11 cellular contexts compared by ENCODE assay signal in genomic region chr11:123188508-123189165, GRCh38. TPM values are rescaled to one million over a fixed set of nuclear protein-coding genes. Genes with fewer than 3 reads are reported as not detected.
A peak's percentile ranks its signal among the peaks of the same experiment; 100 is the strongest.
DNase-seq lines count a peak whose midpoint lies in the region; ATAC-seq and TF ChIP-seq lines count a peak whose summit lies in the region.
"Had no signal": no experiment of that assay in that cellular context is flagged by ENCODE, and none has a peak within 500 bp of the region (broad histone marks: within the 10 kb centered on the region; RNA-seq: fewer than 3 reads in every experiment).

No MANE protein-coding gene starts in this region.

- no peaks in the 10 kb centered on the region for H4K20me1 ChIP-seq in PC-9 (ENCODE audit: insufficient read depth)

- H3K4me1 ChIP-seq in A673 (ENCODE audit: insufficient read depth, low read length, poor library complexity, severe bottlenecking) (peaks cover 40% of the 10 kb centered on the region), PC-9 (replicated peaks; ENCODE audit: insufficient read depth) (peaks cover 71% of the 10 kb centered on the region), esophagus muscularis mucosa (peaks cover 4 to 99% (median 96%) of the 10 kb centered on the region in 4 donors), muscle layer of duodenum (ENCODE audit: control insufficient read depth in 1 of 2, insufficient read depth in 2 of 2, low read length in 2 of 2) (peaks cover 12 to 33% of the 10 kb centered on the region in 2 donors)

- H3K4me1 Mint-ChIP-seq in stimulated activated naive CD8-positive, alpha-beta T cell treated with anti-CD3 and anti-CD28 coated beads, Interleukin-15, amount 100 ng/mL, for 72 hours, result peaks cover 27% of the 10 kb centered on the region
- H3K4me1 Mint-ChIP-seq: memory B cell had no signal

- TF ChIP-seq EP300 in esophagus muscularis mucosa (IDR thresholded peaks at IDR 0.05), result no peak

- H3K36me3 ChIP-seq in A673 (ENCODE audit: insufficient read depth, low read length, poor library complexity, severe bottlenecking) (peaks cover 3% of the 10 kb centered on the region), PC-9 (ENCODE audit: low read depth) (no peaks in the 10 kb centered on the region), esophagus muscularis mucosa (no peaks in the 10 kb centered on the region), muscle layer of duodenum (ENCODE audit: control insufficient read depth in 1 of 2, insufficient read depth in 2 of 2, low read length in 2 of 2) (peaks cover 0 to 7% of the 10 kb centered on the region in 2 donors)

- peaks cover 32% of the 10 kb centered on the region for H3F3A ChIP-seq in PC-9 (ENCODE audit: insufficient read depth, low read depth)

- TF ChIP-seq CTCF in A673 (conservative IDR thresholded peaks at IDR 0.05; ENCODE audit: low read depth, low read length), result no peak
- no peak for TF ChIP-seq CTCF in PC-9 (conservative IDR thresholded peaks at IDR 0.05)
- TF ChIP-seq CTCF in esophagus muscularis mucosa (IDR thresholded peaks at IDR 0.05), result peak in 1 of 3 experiments; percentile 34

- ATAC-seq in stimulated activated naive CD8-positive, alpha-beta T cell treated with anti-CD3 and anti-CD28 coated beads, Interleukin-15, amount 100 ng/mL, for 72 hours, result no peak

- peak overlapping the region; percentile 48 for H3K27ac ChIP-seq in A673 (ENCODE audit: low read depth, low read length, poor library complexity, severe bottlenecking)
- H3K27ac ChIP-seq in PC-9, result peak overlapping the region; percentile 40
- H3K27ac ChIP-seq in esophagus muscularis mucosa (replicated peaks in 1 of 4), result peak overlapping the region; percentile 88 to 96 (median 92)
- H3K27ac ChIP-seq in muscle layer of duodenum (ENCODE audit: low read length), result peak overlapping the region; percentile 81

- H3K9me2 ChIP-seq in PC-9 (ENCODE audit: insufficient read depth), result no peaks in the 10 kb centered on the region

- no peak overlapping the region for H3K27ac Mint-ChIP-seq in stimulated activated naive CD8-positive, alpha-beta T cell treated with anti-CD3 and anti-CD28 coated beads, Interleukin-15, amount 100 ng/mL, for 72 hours
- H3K27ac Mint-ChIP-seq: memory B cell had no signal

- H3K4me2 ChIP-seq in PC-9, result peak overlapping the region; percentile 26

- CTCF ChIA-PET in A673 (lab: Charles Lee) (interaction anchor here (0.8 to 1.8 kb wide), 2 partner anchors 46 to 58 kb away, joined by 4 read pairs; no protein-coding TSS in a partner anchor), PC-9 (lab: Charles Lee) (no interaction called here), HEK293T (lab: Yijun Ruan, JAX) (interaction anchor here (0.6 to 1.8 kb wide), 2 partner anchors 46 to 58 kb away, joined by 3 to 8 read pairs; no protein-coding TSS in a partner anchor)

- BruUV-seq in A673 (replicated peaks; lab: Mats Ljungman, UMichigan) (TSS peak; percentile 75), PC-9 (replicated peaks; lab: Mats Ljungman, UMichigan) (no TSS peak)

- H3K27me3 ChIP-seq in A673 (replicated peaks; ENCODE audit: insufficient read depth, low read depth, low read length, poor library complexity), result no peaks in the 10 kb centered on the region
- H3K27me3 ChIP-seq in PC-9 (ENCODE audit: insufficient read depth, low read depth), result no peaks in the 10 kb centered on the region
- peaks cover 0 to 3% (median 1%) of the 10 kb centered on the region in 4 donors for H3K27me3 ChIP-seq in esophagus muscularis mucosa
- no peaks in the 10 kb centered on the region for H3K27me3 ChIP-seq in muscle layer of duodenum (ENCODE audit: low read depth, low read length)

- POLR2A ChIA-PET in A673 (lab: Charles Lee; ENCODE audit: low non-redundant PET), result interaction anchor here (0.6 kb wide), 1 partner anchor 70 kb away, joined by 3 read pairs; no protein-coding TSS in a partner anchor
- POLR2A ChIA-PET in PC-9 (lab: Charles Lee; ENCODE audit: unreplicated experiment), result no interaction called here
- POLR2A ChIA-PET in HEK293T (lab: Yijun Ruan, JAX), result no interaction called here

- H3K9me3 ChIP-seq in A673 (ENCODE audit: low read depth, low read length, poor library complexity, severe bottlenecking) (no peaks in the 10 kb centered on the region), PC-9 (ENCODE audit: insufficient read depth, low read depth) (no peaks in the 10 kb centered on the region), esophagus muscularis mucosa (no peaks in the 10 kb centered on the region), muscle layer of duodenum (ENCODE audit: control insufficient read depth in 1 of 2, low read length in 2 of 2) (no peaks in the 10 kb centered on the region)

- peaks cover 72% of the 10 kb centered on the region for H3K27me3 Mint-ChIP-seq in stimulated activated naive CD8-positive, alpha-beta T cell treated with anti-CD3 and anti-CD28 coated beads, Interleukin-15, amount 100 ng/mL, for 72 hours

- H2AFZ ChIP-seq in PC-9, result no peak overlapping the region

- no peak overlapping the region for H3K4me3 Mint-ChIP-seq in stimulated activated naive CD8-positive, alpha-beta T cell treated with anti-CD3 and anti-CD28 coated beads, Interleukin-15, amount 100 ng/mL, for 72 hours
- H3K4me3 Mint-ChIP-seq: CD4-positive, CD25-positive, alpha-beta regulatory T cell; memory B cell had no signal

- H3K79me2 ChIP-seq in PC-9 (ENCODE audit: low read depth), result peaks cover 36% of the 10 kb centered on the region

- intact Hi-C loops in A673 (cut with micrococcal nuclease; ENCODE audit: unreplicated experiment), result no loop called here
- intact Hi-C loops in PC-9 (cut with micrococcal nuclease; ENCODE audit: unreplicated experiment), result loop anchor here (10.0 kb wide), 1 partner anchor 74 kb away; no protein-coding TSS in a partner anchor
- intact Hi-C loops in esophagus muscularis mucosa (cut with DNase I), result loop anchor here (5.0 kb wide), 1 partner anchor 44 kb away; no protein-coding TSS in a partner anchor

- DNase-seq in A673 (ENCODE audit: low spot score) (peak; percentile 73), PC-9 (no peak), esophagus muscularis mucosa (ENCODE audit: extremely low spot score) (no peak), GM19240 (ENCODE audit: insufficient read length, low spot score) (no peak), T-helper 1 cell (no peak), HEK293T (ENCODE audit: extremely low spot score) (no peak)
- no peak for DNase-seq in stimulated activated naive CD8-positive, alpha-beta T cell treated with anti-CD3 and anti-CD28 coated beads, Interleukin-15, amount 100 ng/mL, for 72 hours
- DNase-seq: CD4-positive, CD25-positive, alpha-beta regulatory T cell; NCI-H510A treated with DMSO at 0.1 percent for 48 hours had no signal

- 21% methylated on average over 5 of the region's 5 CpGs for WGBS in esophagus muscularis mucosa

- H3K4me3 ChIP-seq in A673 (ENCODE audit: low read depth, low read length, poor library complexity, severe bottlenecking) (peak overlapping the region; percentile 16), PC-9 (no peak overlapping the region), esophagus muscularis mucosa (peak overlapping the region; percentile 31 to 51 (median 36)), muscle layer of duodenum (ENCODE audit: low read depth in 1 of 2, low read length in 2 of 2) (peak overlapping the region in 1 of 2 donors; percentile 42)

- no peak for TF ChIP-seq POLR2A in esophagus muscularis mucosa (IDR thresholded peaks at IDR 0.05; ENCODE audit: low read depth)

- no peaks in the 10 kb centered on the region for H3K9me3 Mint-ChIP-seq in stimulated activated naive CD8-positive, alpha-beta T cell treated with anti-CD3 and anti-CD28 coated beads, Interleukin-15, amount 100 ng/mL, for 72 hours
- H3K9me3 Mint-ChIP-seq: memory B cell had no signal

TF ChIP-seq in HEK293T, 16 proteins besides CTCF, POLR2A, EP300 and RAD21:
- no peak for TF ChIP-seq L3MBTL2 (conservative IDR thresholded peaks at IDR 0.05)
- no peak for TF ChIP-seq LEF1 (IDR thresholded peaks at IDR 0.05; ENCODE audit: borderline replicate concordance)
- no peak for TF ChIP-seq FOXK2 (IDR thresholded peaks at IDR 0.05)
- no peak for TF ChIP-seq BHLHE40 (IDR thresholded peaks at IDR 0.05; ENCODE audit: borderline replicate concordance)
- TF ChIP-seq HDGF (IDR thresholded peaks at IDR 0.05; ENCODE audit: borderline replicate concordance), result no peak

RNA-seq across cellular contexts. Expression of gene CLMP, which starts 6.4 kb away (rescaled TPM):
- total RNA-seq in A673 (2021) (45.9 and 62.6 TPM in 2 replicates), PC-9 (2021) (5.4 and 6.1 TPM in 2 replicates), esophagus muscularis mucosa (100 to 1,000 TPM; 169 to 215 (median 197) TPM)

Comparison
In these comparisons a context has a peak if more than half of its experiments do, and no peak if none do; other contexts are left out.
1. H3K27ac ChIP-seq: peak in every context shown above with its lines; median percentile 92 in esophagus muscularis mucosa; 81 in muscle layer of duodenum; 48 in A673; 40 in PC-9.